27 cellular contexts compared by ENCODE assay signal in the genomic region with DNA sequence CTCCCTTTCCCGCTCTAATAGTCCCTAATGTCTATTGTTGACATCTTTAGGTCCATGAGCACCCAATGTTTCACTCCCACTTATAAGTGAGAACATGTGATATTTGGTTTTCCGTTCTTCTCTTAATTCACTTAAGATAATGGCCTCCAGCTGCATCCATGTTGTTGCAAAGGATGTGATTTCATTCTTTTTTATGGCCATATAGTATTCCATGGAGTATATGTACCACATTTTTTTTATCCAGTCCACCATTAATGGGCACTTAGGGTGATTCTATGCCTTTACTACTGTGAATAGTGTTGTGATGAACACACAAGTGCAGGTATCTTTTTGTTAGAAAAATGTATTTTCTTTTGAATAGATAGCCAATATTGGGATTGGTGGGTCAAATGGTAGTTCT.
"Had no signal": no experiment of that assay in that cellular context is flagged by ENCODE, and none has a peak within 500 bp of the region (broad histone marks: within the 10 kb centered on the region; RNA-seq: fewer than 3 reads in every experiment).

No MANE protein-coding gene starts in this region.

- H3K36me3 ChIP-seq: stomach, suprapubic skin, thoracic aorta, thyroid gland, tibial artery, tibial nerve, transverse colon, upper lobe of left lung, upper lobe of right lung, uterus, vagina had no signal

- H3K4me3 ChIP-seq: stomach, suprapubic skin, testis, thoracic aorta, thyroid gland, tibial artery, tibial nerve, transverse colon, upper lobe of left lung, upper lobe of right lung, uterus, vagina had no signal

- H3K27ac ChIP-seq: stomach, suprapubic skin, testis, thoracic aorta, thyroid gland, tibial artery, tibial nerve, transverse colon, upper lobe of left lung, upper lobe of right lung, uterus, vagina had no signal

- FAIRE-seq: urothelium cell line had no signal

- ATAC-seq: stimulated activated effector memory CD8-positive, alpha-beta T cell treated with anti-CD3 and anti-CD28 coated beads, Interleukin-12 subunit alpha, Interleukin-12 subunit beta, amount 100 ng/mL, for 72 hours; stimulated activated memory B cell treated with anti-CD40 and anti-IgM and Interleukin-4, amounts not matched to agents 10 μg/mL and 1 μg/mL and 100 μg/mL, for 72 hours; stimulated activated naive B cell treated with anti-CD40 and anti-IgM and Interleukin-4, amounts not matched to agents 10 μg/mL and 1 μg/mL and 100 μg/mL, for 72 hours; stimulated activated naive CD8-positive, alpha-beta T cell treated with anti-CD3 and anti-CD28 coated beads, Interleukin-15, amount 100 ng/mL, for 72 hours; stimulated activated naive CD8-positive, alpha-beta T cell treated with anti-CD3 and anti-CD28 coated beads, Interleukin-15, Interleukin-2, amounts not matched to agents 100 U/mL and 50 U/mL, for 24 hours; upper lobe of right lung had no signal

- H3K27me3 ChIP-seq: stomach, suprapubic skin, testis, thyroid gland, tibial artery, tibial nerve, transverse colon, upper lobe of left lung, upper lobe of right lung, uterus, vagina had no signal

- DNase-seq: stimulated activated CD4-positive, alpha-beta T cell treated with anti-CD3 and anti-CD28 coated beads, Interleukin-2, amount 100 ng/mL, for 48 hours; stimulated activated CD4-positive, alpha-beta T cell treated with anti-CD3 and anti-CD28 coated beads, Interleukin-4, amount 100 ng/mL, for 1 hour; stimulated activated CD4-positive, alpha-beta T cell treated with anti-CD3 and anti-CD28 coated beads, Interleukin-4, amount 100 ng/mL, for 24 hours; stimulated activated CD4-positive, alpha-beta T cell treated with anti-CD3 and anti-CD28 coated beads, Interleukin-4, amount 100 ng/mL, for 4 hours; stimulated activated CD8-positive, alpha-beta memory T cell treated with anti-CD3 and anti-CD28 coated beads, Interleukin-4, amount 100 ng/mL, for 48 hours; stimulated activated naive B cell treated with anti-CD40 and anti-IgM and Interleukin-4, amounts not matched to agents 10 μg/mL and 1 μg/mL and 100 μg/mL, for 72 hours; stimulated activated naive CD4-positive, alpha-beta T cell; stimulated activated naive CD4-positive, alpha-beta T cell treated with Interleukin-2 at 50 U/mL for 16 hours; stimulated activated naive CD8-positive, alpha-beta T cell treated with anti-CD3 and anti-CD28 coated beads, Interleukin-15, amount 100 ng/mL, for 72 hours; stimulated activated naive CD8-positive, alpha-beta T cell treated with anti-CD3 and anti-CD28 coated beads, Interleukin-15, Interleukin-2, amounts not matched to agents 100 U/mL and 50 U/mL, for 24 hours; stomach; substantia nigra; testis; thyroid gland; tibial artery; transverse colon; trophoblast cell; upper lobe of left lung; upper lobe of right lung; uterus had no signal

- H3K9me3 ChIP-seq: stomach, suprapubic skin, testis, thoracic aorta, thyroid gland, tibial artery, tibial nerve, transverse colon, upper lobe of left lung, upper lobe of right lung, uterus, vagina had no signal

- H3K4me1 ChIP-seq: stomach, suprapubic skin, testis, thyroid gland, tibial artery, tibial nerve, transverse colon, upper lobe of left lung, upper lobe of right lung, uterus, vagina had no signal
